In the genomic region with DNA sequence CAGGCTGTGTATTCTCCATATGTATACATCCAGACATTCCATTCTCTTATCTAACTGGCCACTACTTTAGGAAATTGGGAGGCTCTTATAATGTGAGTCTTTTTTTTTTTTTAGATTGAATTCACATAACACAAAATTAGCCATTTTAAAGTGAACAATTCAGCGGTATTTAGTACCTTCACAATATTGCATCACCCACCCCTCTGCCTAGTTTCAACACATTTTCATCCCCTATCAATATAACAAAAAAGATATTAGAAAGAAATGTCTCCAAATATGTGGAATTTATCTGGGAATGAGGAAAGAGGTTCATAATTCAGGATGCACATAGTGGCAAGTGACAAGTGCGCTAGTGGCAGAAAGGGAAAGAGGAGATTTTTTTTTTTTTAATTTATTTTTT, we compare ENCODE assay signal across 11 cellular contexts.
"Had no signal": no experiment of that assay in that cellular context is flagged by ENCODE, and none has a peak within 500 bp of the region (broad histone marks: within the 10 kb centered on the region; RNA-seq: fewer than 3 reads in every experiment).

No MANE protein-coding gene starts in this region.

- H3K4me3 ChIP-seq: GM23248, GM23338, HAP-1 had no signal

- H3K9me3 ChIP-seq: HAP-1 had no signal

- H3K27ac ChIP-seq: GM23248 had no signal

- H3K4me1 ChIP-seq: HAP-1 had no signal

- H3K9ac ChIP-seq: GM23248 had no signal

- H3K9me3 Mint-ChIP-seq: GM23338, H9 had no signal

- H3K36me3 ChIP-seq: HAP-1 had no signal

- H2AFZ ChIP-seq: GM23248, GM23338 had no signal

- DNase-seq: GM23248, GOT3, H7, H9, HCEC 1CT, HFFc6 had no signal

- ATAC-seq: GM23338, HCT116 had no signal

- H3K4me2 ChIP-seq: GM23338 had no signal

- H3K4me3 Mint-ChIP-seq: GM23338, H9, HFFc6 had no signal

- H3K27ac Mint-ChIP-seq: GM23338, H9, HFFc6 had no signal

- FAIRE-seq: H1, H54 had no signal
